Comparison of ENCODE assay signal across 8 cellular contexts in the genomic region with DNA sequence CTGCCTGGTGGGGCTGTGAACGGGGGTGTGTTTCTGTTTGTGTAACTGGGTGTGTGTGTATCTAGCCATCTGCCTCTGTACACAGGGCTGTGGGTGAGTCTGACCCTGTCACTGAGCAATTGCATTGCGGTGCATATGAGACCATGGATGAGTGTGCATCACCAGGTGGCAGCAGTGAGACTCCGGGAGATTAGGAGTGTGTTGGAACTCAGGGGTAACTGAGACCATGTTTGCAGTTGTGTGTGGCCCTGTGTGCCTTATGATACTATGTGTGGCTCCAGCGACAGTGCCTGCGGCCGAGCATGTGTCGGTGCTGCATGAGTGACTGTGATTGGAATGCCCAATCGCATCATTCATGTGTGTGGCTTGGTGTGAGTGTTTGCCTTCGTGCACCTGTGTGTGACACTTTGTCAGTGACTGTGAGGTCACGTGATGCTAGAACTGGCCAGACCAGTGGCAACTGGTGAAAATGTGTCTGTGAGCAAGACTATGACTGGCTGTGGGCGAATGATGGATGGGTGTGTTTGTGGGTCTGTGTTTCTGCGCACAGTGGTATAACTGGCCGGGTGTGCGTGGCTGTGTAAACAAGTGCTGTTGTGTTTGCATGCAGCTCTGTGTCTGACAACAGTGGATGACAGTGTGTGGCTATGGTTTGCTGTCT. TPM values are rescaled to one million over a fixed set of nuclear protein-coding genes. Genes with fewer than 3 reads are reported as not detected.
DNase-seq lines count a peak whose midpoint lies in the region; ATAC-seq and TF ChIP-seq lines count a peak whose summit lies in the region.

No MANE protein-coding gene starts in this region.

- DNase-seq in COLO829 (ENCODE audit: low spot score) (peak; percentile 70), NCI-H1092 (lab: John Stamatoyannopoulos, UW) (peak; percentile 12), activated B cell treated with CpG ODN at 0.5 μM for 24 hours (no peak), coronary artery (ENCODE audit: low spot score) (no peak), right lobe of liver (peak; percentile 79 to 82 (median 81)), mesenteric fat pad (ENCODE audit: low spot score) (no peak)
- peak; percentile 29 for DNase-seq in stimulated activated CD8-positive, alpha-beta memory T cell treated with anti-CD3 and anti-CD28 coated beads, Interleukin-12 subunit alpha, Interleukin-12 subunit beta, amount 100 ng/mL, for 4 hours (ENCODE audit: low read depth)

- no peaks in the 10 kb centered on the region for H3K36me3 ChIP-seq in right lobe of liver

- H3K27me3 Mint-ChIP-seq in activated B cell treated with CpG ODN at 0.5 μM for 24 hours = no peaks in the 10 kb centered on the region

- ATAC-seq in GM21423 (IDR thresholded peaks at IDR 0.05; ENCODE audit: unreplicated experiment) = peak; percentile 40
- peak; percentile 73 for ATAC-seq in activated B cell treated with CpG ODN at 0.5 μM for 24 hours (ENCODE audit: low read depth)
- peak; percentile 80 to 89 (median 82) for ATAC-seq in right lobe of liver

- no peaks in the 10 kb centered on the region for H3K9me3 Mint-ChIP-seq in activated B cell treated with CpG ODN at 0.5 μM for 24 hours

- intact Hi-C loops in activated B cell treated with CpG ODN at 0.5 μM for 24 hours (cut with micrococcal nuclease) (loop anchor here (1.0 kb wide), 2 partner anchors 36 to 476 kb away; no protein-coding TSS in a partner anchor), right lobe of liver (cut with DNase I) (loop anchor here (10.0 kb wide), 1 partner anchor 110 kb away; no protein-coding TSS in a partner anchor)

- POLR2A ChIA-PET in activated B cell treated with CpG ODN at 0.5 μM for 24 hours (lab: Charles Lee) = no interaction called here

- H3K4me3 ChIP-seq in coronary artery = no peak overlapping the region
- H3K4me3 ChIP-seq in right lobe of liver = no peak overlapping the region

- 57% methylated on average over 4 of the region's 14 CpGs for WGBS in right lobe of liver (ENCODE audit: insufficient coverage, low coverage, low lambda C conversion rate, missing lambda C conversion rate)

- no peak for TF ChIP-seq CTCF in activated B cell treated with CpG ODN at 0.5 μM for 24 hours (IDR thresholded peaks at IDR 0.05)
- TF ChIP-seq CTCF in coronary artery (IDR thresholded peaks at IDR 0.05) = peak; percentile 44
- TF ChIP-seq CTCF in right lobe of liver (IDR thresholded peaks at IDR 0.05) = peak; percentile 64 to 79 (median 75)

- peaks cover 31% of the 10 kb centered on the region for H3K36me3 Mint-ChIP-seq in activated B cell treated with CpG ODN at 0.5 μM for 24 hours (ENCODE audit: low read depth)

- H3K4me3 Mint-ChIP-seq in activated B cell treated with CpG ODN at 0.5 μM for 24 hours = no peak overlapping the region

- peak overlapping the region in 1 of 2 donors; percentile 56 for H3K27ac ChIP-seq in coronary artery
- H3K27ac ChIP-seq in right lobe of liver = no peak overlapping the region

- H3K9me3 ChIP-seq in right lobe of liver = no peaks in the 10 kb centered on the region

- peak overlapping the region; percentile 10 for H3K27ac Mint-ChIP-seq in activated B cell treated with CpG ODN at 0.5 μM for 24 hours

- no peaks in the 10 kb centered on the region for H3K4me1 ChIP-seq in right lobe of liver

- TF ChIP-seq POLR2A in right lobe of liver (IDR thresholded peaks at IDR 0.05) = no peak

- CTCF ChIA-PET in activated B cell treated with CpG ODN at 0.5 μM for 24 hours (lab: Charles Lee) = interaction anchor here (1.0 to 4.0 kb wide), 4 partner anchors 30 to 476 kb away, joined by 3 to 25 read pairs (median 6); a partner anchor contains a TSS

- H3K4me1 Mint-ChIP-seq in activated B cell treated with CpG ODN at 0.5 μM for 24 hours = peaks cover 4% of the 10 kb centered on the region

- no peaks in the 10 kb centered on the region for H3K27me3 ChIP-seq in right lobe of liver

RNA-seq across cellular contexts. Expression of a gene that starts 14.0 kb away (rescaled TPM):
- total RNA-seq in activated B cell treated with CpG ODN at 0.5 μM for 24 hours (21.6 and 23.8 TPM in 2 replicates), right lobe of liver (1 to 10 TPM in 3 of 6 experiments, under 1 TPM in 3; 0.25 to 1.5 (median 0.97) TPM), mesenteric fat pad (4.3 TPM)

RNA-seq across cellular contexts. Expression of a gene that starts 24.9 kb away (rescaled TPM):
- total RNA-seq in activated B cell treated with CpG ODN at 0.5 μM for 24 hours (2.4 and 6.5 TPM in 2 replicates), right lobe of liver (10 to 100 TPM in 1 of 6 experiments, 1 to 10 TPM in 5; 6.5 to 10.2 (median 7.7) TPM), mesenteric fat pad (18.5 TPM)

RNA-seq across cellular contexts. Expression of a gene that starts 34.5 kb away (rescaled TPM):
- total RNA-seq in activated B cell treated with CpG ODN at 0.5 μM for 24 hours (0.10 and 0.11 TPM in 2 replicates), right lobe of liver (under 1 TPM in 4 of 6 experiments, not detected in 2; 0.04 to 0.18 (median 0.15) TPM), mesenteric fat pad (1.9 TPM)

Comparison
In these comparisons a context has a peak if more than half of its experiments do, and no peak if none do; other contexts are left out.
1. DNase-seq: peak in COLO829 (single experiment), NCI-H1092 (single experiment), right lobe of liver (3 of 3) and stimulated activated CD8-positive, alpha-beta memory T cell treated with anti-CD3 and anti-CD28 coated beads, Interleukin-12 subunit alpha, Interleukin-12 subunit beta, amount 100 ng/mL, for 4 hours (single experiment); none in activated B cell treated with CpG ODN at 0.5 μM for 24 hours (single experiment), coronary artery (single experiment) and mesenteric fat pad (single experiment).
2. Peak in every context shown above with its lines, with median percentiles within 50 percentile points of each other: ATAC-seq.